1 cellular context compared by ENCODE assay signal in genomic region chr2:68062680-68063387, GRCh38.
TF ChIP-seq lines count a peak whose summit lies in the region.

TSS of gene C1D (minus strand) at chr2:68063004. CDS start at chr2:68047310, 15,694 bp downstream.

TF ChIP-seq in HepG2, 621 proteins besides CTCF, POLR2A, EP300 and RAD21 (continued from another document and continues in another):
- TF ChIP-seq PATZ1 (CRISPR knock-in tag; IDR thresholded peaks at IDR 0.05) (peak; percentile 82), SP4 (CRISPR knock-in tag; IDR thresholded peaks at IDR 0.05) (peak; percentile 95), NKX3-1 (CRISPR knock-in tag; IDR thresholded peaks at IDR 0.05) (peak; percentile 59), PITX1 (CRISPR knock-in tag; IDR thresholded peaks at IDR 0.05) (no peak; the same call in 1 of the 2 replicates), HNRNPK (IDR thresholded peaks at IDR 0.05; ENCODE audit: low read depth, low read length, poor library complexity, severe bottlenecking) (no peak), SP1 (IDR thresholded peaks at IDR 0.05) (no peak), SP1 (CRISPR knock-in tag; IDR thresholded peaks at IDR 0.05) (peak; percentile 98), STAG1 (CRISPR knock-in tag; IDR thresholded peaks at IDR 0.05) (no peak), ZNF883 (CRISPR knock-in tag; IDR thresholded peaks at IDR 0.05; ENCODE audit: not compliant biosample characterization) (no peak), ZNF33A (CRISPR knock-in tag; IDR thresholded peaks at IDR 0.05; ENCODE audit: borderline replicate concordance) (no peak), ZNF567 (CRISPR knock-in tag; IDR thresholded peaks at IDR 0.05; ENCODE audit: borderline replicate concordance) (no peak), ZNF441 (CRISPR knock-in tag; IDR thresholded peaks at IDR 0.05; ENCODE audit: borderline replicate concordance) (peak; percentile 82; the same call in 1 of the 2 replicates), SP5 (CRISPR knock-in tag; IDR thresholded peaks at IDR 0.05; ENCODE audit: borderline replicate concordance, low read depth) (peak; percentile 83; the same call in 1 of the 2 replicates), ZNF432 (CRISPR knock-in tag; IDR thresholded peaks at IDR 0.05; ENCODE audit: borderline replicate concordance) (no peak), RBFOX2 (IDR thresholded peaks at IDR 0.05; ENCODE audit: low read depth, low read length) (peak; percentile 84), ZMAT5 (CRISPR knock-in tag; IDR thresholded peaks at IDR 0.05; ENCODE audit: borderline replicate concordance, low read depth) (no peak), TAF15 (IDR thresholded peaks at IDR 0.05; ENCODE audit: low read depth, low read length, poor library complexity, severe bottlenecking) (no peak), SYNCRIP (IDR thresholded peaks at IDR 0.05; ENCODE audit: insufficient read depth, low read depth, low read length) (no peak), TBP (CRISPR knock-in tag; IDR thresholded peaks at IDR 0.05) (peak; percentile 82; the same call in 1 of the 2 replicates), ZNF605 (CRISPR knock-in tag; IDR thresholded peaks at IDR 0.05) (peak; percentile 86; the same call in 1 of the 2 replicates), HMG20A (CRISPR knock-in tag; IDR thresholded peaks at IDR 0.05; ENCODE audit: borderline replicate concordance) (no peak; the same call in 1 of the 2 replicates), TBX2 (CRISPR knock-in tag; IDR thresholded peaks at IDR 0.05; ENCODE audit: borderline replicate concordance) (peak; percentile 71), CREB1 (IDR thresholded peaks at IDR 0.05) (peak; percentile 99), CREB1 (CRISPR knock-in tag; IDR thresholded peaks at IDR 0.05) (peak; percentile 100), NFKBIZ (CRISPR knock-in tag; IDR thresholded peaks at IDR 0.05) (peak; percentile 69; the same call in 1 of the 2 replicates), ZNF761 (CRISPR knock-in tag; conservative IDR thresholded peaks at IDR 0.05) (no peak), IKZF4 (CRISPR knock-in tag; IDR thresholded peaks at IDR 0.05; ENCODE audit: borderline replicate concordance, low read depth, not compliant biosample characterization) (no peak), TCF7 (IDR thresholded peaks at IDR 0.05; ENCODE audit: low read depth) (no peak), ZNF660 (CRISPR knock-in tag; IDR thresholded peaks at IDR 0.05; ENCODE audit: borderline replicate concordance, low read depth) (no peak), THAP9 (CRISPR knock-in tag; IDR thresholded peaks at IDR 0.05; ENCODE audit: borderline replicate concordance) (no peak; the same call in 1 of the 2 replicates), ZNF138 (CRISPR knock-in tag; IDR thresholded peaks at IDR 0.05; ENCODE audit: low read depth) (peak; percentile 57; the same call in 1 of the 2 replicates), ZNF691 (CRISPR knock-in tag; IDR thresholded peaks at IDR 0.05; ENCODE audit: borderline replicate concordance, low read depth) (peak; percentile 56; the same call in 1 of the 2 replicates), PAX8 (CRISPR knock-in tag; IDR thresholded peaks at IDR 0.05; ENCODE audit: borderline replicate concordance) (no peak), ATM (IDR thresholded peaks at IDR 0.05; ENCODE audit: borderline replicate concordance) (no peak), ZNF891 (CRISPR knock-in tag; IDR thresholded peaks at IDR 0.05) (no peak), ZNF687 (CRISPR knock-in tag; IDR thresholded peaks at IDR 0.05) (peak; percentile 78), ZBTB7A (CRISPR knock-in tag; IDR thresholded peaks at IDR 0.05) (0 out of 2 replicates have a peak, but pooled peaks have one; percentile 28), MED1 (CRISPR knock-in tag; IDR thresholded peaks at IDR 0.05) (peak; percentile 54), ZFP91 (CRISPR knock-in tag; IDR thresholded peaks at IDR 0.05; ENCODE audit: borderline replicate concordance) (peak; percentile 69; the same call in 1 of the 2 replicates), ZNF850 (CRISPR knock-in tag; conservative IDR thresholded peaks at IDR 0.05) (no peak), ZNF788 (CRISPR knock-in tag; IDR thresholded peaks at IDR 0.05; ENCODE audit: borderline replicate concordance) (peak; percentile 94; the same call in 1 of the 2 replicates), TEF (CRISPR knock-in tag; IDR thresholded peaks at IDR 0.05) (no peak), ZNF879 (CRISPR knock-in tag; IDR thresholded peaks at IDR 0.05) (no peak)
